In the genomic region with DNA sequence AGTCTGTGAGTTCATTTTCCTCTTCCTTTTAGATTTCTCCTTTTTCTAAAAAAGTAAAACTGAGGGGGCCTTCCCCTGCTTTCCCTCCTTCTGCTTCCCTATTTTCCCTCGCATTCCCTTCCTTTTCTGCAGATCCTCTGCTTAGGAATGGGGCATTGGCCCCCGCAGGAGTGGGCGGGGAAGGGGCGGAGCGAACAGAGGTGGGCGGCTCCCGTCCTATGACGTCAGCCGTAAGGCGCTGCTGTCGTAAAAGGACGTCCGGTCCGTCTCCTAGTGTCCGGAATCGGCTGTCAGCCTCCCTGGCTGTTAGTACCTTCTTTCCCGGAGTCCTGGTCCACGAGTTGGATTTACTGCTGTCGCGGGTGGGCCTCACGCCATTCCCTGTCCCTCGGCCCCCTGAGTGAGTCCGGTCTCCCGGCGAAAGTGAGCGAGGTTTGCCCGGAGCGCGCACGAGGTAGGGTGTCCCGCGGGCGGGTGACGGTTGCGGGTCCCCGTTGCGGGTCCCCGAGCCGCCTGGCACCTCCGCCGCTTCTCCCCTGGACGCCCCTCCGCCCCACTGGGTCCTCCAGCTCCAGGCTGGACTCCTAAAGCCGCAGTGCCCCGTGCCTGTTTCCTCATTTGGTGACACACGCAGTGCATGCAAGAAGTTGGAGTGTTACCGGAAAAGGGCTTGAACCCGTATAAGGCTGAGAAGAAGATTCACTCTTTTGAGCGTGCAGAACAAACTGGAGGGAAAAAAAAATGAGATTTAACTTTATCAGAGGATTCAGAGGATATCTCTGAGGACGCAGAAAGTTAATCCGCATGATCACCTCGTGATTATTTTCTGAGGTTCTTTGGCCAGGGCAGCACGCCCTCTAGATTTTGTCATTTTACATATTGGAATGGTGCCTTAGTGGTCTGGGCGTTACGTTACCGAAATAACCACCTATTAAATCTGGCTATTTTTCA, we compare ENCODE assay signal across 1 cellular context.
TF ChIP-seq lines count a peak whose summit lies in the region.

Gene ZNF330 (plus strand): TSS at position 241 of the 951 bp plus-strand sequence. CDS start 1,477 bp downstream, outside the sequence.

TF ChIP-seq in HepG2, 621 proteins besides CTCF, POLR2A, EP300 and RAD21 (continued from another document and continues in another):
- TF ChIP-seq KIAA2018 (CRISPR knock-in tag; IDR thresholded peaks at IDR 0.05; ENCODE audit: borderline replicate concordance) (no peak), KMT2B (CRISPR knock-in tag; IDR thresholded peaks at IDR 0.05) (peak; percentile 95), REL (CRISPR knock-in tag; conservative IDR thresholded peaks at IDR 0.05) (no peak), MED1 (CRISPR knock-in tag; IDR thresholded peaks at IDR 0.05) (peak; percentile 22; the same call in 1 of the 2 replicates), BORCS8-MEF2B (CRISPR knock-in tag; IDR thresholded peaks at IDR 0.05) (peak; percentile 42; the same call in 1 of the 2 replicates), TFE3 (CRISPR knock-in tag; IDR thresholded peaks at IDR 0.05) (peak; percentile 17), MTF2 (CRISPR knock-in tag; IDR thresholded peaks at IDR 0.05; ENCODE audit: borderline replicate concordance) (peak; percentile 74; the same call in 1 of the 2 replicates), ZNF143 (CRISPR knock-in tag; IDR thresholded peaks at IDR 0.05) (no peak), ZNF577 (CRISPR knock-in tag; IDR thresholded peaks at IDR 0.05; ENCODE audit: borderline replicate concordance, low read depth) (no peak), CREB1 (IDR thresholded peaks at IDR 0.05) (peak; percentile 98), CREB1 (CRISPR knock-in tag; IDR thresholded peaks at IDR 0.05) (peak; percentile 98), ZNF225 (CRISPR knock-in tag; IDR thresholded peaks at IDR 0.05) (peak; percentile 88; the same call in 1 of the 2 replicates), ZNF281 (CRISPR knock-in tag; IDR thresholded peaks at IDR 0.05; ENCODE audit: borderline replicate concordance) (no peak), ZNF350 (CRISPR knock-in tag; IDR thresholded peaks at IDR 0.05; ENCODE audit: borderline replicate concordance, low read depth) (peak; percentile 87; the same call in 1 of the 2 replicates), GFI1 (CRISPR knock-in tag; IDR thresholded peaks at IDR 0.05; ENCODE audit: borderline replicate concordance) (peak; percentile 64; the same call in 1 of the 2 replicates), ZMAT5 (CRISPR knock-in tag; IDR thresholded peaks at IDR 0.05; ENCODE audit: borderline replicate concordance, low read depth) (no peak), HIVEP1 (CRISPR knock-in tag; IDR thresholded peaks at IDR 0.05) (peak; percentile 60; the same call in 1 of the 2 replicates), ZNF451 (CRISPR knock-in tag; IDR thresholded peaks at IDR 0.05) (0 out of 2 replicates have a peak, but pooled peaks have one; percentile 52), TGIF2 (CRISPR knock-in tag; IDR thresholded peaks at IDR 0.05) (peak; percentile 82), ZNF30 (CRISPR knock-in tag; IDR thresholded peaks at IDR 0.05) (no peak), PAWR (CRISPR knock-in tag; IDR thresholded peaks at IDR 0.05; ENCODE audit: borderline replicate concordance) (peak; percentile 51; the same call in 1 of the 2 replicates), ZFX (CRISPR knock-in tag; IDR thresholded peaks at IDR 0.05; ENCODE audit: low read depth) (peak; percentile 57; the same call in 1 of the 2 replicates), ZNF446 (CRISPR knock-in tag; IDR thresholded peaks at IDR 0.05) (no peak), HOXA9 (CRISPR knock-in tag; IDR thresholded peaks at IDR 0.05; ENCODE audit: borderline replicate concordance) (no peak)
- TF ChIP-seq, protein P1, sequence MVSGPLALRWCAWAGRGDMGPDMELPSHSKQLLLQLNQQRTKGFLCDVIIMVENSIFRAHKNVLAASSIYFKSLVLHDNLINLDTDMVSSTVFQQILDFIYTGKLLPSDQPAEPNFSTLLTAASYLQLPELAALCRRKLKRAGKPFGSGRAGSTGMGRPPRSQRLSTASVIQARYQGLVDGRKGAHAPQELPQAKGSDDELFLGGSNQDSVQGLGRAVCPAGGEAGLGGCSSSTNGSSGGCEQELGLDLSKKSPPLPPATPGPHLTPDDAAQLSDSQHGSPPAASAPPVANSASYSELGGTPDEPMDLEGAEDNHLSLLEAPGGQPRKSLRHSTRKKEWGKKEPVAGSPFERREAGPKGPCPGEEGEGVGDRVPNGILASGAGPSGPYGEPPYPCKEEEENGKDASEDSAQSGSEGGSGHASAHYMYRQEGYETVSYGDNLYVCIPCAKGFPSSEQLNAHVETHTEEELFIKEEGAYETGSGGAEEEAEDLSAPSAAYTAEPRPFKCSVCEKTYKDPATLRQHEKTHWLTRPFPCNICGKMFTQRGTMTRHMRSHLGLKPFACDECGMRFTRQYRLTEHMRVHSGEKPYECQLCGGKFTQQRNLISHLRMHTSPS (CRISPR knock-in tag; IDR thresholded peaks at IDR 0.05; ENCODE audit: low read depth), result no peak
- TF ChIP-seq, protein P2, sequence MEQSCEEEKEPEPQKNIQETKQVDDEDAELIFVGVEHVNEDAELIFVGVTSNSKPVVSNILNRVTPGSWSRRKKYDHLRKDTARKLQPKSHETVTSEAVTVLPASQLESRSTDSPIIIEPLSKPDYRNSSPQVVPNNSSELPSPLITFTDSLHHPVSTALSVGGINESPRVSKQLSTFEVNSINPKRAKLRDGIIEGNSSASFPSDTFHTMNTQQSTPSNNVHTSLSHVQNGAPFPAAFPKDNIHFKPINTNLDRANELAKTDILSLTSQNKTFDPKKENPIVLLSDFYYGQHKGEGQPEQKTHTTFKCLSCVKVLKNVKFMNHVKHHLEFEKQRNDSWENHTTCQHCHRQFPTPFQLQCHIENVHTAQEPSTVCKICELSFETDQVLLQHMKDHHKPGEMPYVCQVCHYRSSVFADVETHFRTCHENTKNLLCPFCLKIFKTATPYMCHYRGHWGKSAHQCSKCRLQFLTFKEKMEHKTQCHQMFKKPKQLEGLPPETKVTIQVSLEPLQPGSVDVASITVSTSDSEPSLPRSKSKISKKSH (CRISPR knock-in tag; IDR thresholded peaks at IDR 0.05; ENCODE audit: borderline replicate concordance), result peak; percentile 39; the same call in 1 of the 2 replicates
- TF ChIP-seq, protein P3, sequence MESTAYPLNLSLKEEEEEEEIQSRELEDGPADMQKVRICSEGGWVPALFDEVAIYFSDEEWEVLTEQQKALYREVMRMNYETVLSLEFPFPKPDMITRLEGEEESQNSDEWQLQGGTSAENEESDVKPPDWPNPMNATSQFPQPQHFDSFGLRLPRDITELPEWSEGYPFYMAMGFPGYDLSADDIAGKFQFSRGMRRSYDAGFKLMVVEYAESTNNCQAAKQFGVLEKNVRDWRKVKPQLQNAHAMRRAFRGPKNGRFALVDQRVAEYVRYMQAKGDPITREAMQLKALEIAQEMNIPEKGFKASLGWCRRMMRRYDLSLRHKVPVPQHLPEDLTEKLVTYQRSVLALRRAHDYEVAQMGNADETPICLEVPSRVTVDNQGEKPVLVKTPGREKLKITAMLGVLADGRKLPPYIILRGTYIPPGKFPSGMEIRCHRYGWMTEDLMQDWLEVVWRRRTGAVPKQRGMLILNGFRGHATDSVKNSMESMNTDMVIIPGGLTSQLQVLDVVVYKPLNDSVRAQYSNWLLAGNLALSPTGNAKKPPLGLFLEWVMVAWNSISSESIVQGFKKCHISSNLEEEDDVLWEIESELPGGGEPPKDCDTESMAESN (CRISPR knock-in tag; conservative IDR thresholded peaks at IDR 0.05), result no peak
